ENCODE assay signal across 22 cellular contexts in genomic region chr13:45678282-45678681, GRCh38. TPM values are rescaled to one million over a fixed set of nuclear protein-coding genes. Genes with fewer than 3 reads are reported as not detected.
DNase-seq lines count a peak whose midpoint lies in the region; ATAC-seq and TF ChIP-seq lines count a peak whose summit lies in the region.
"Had no signal": no experiment of that assay in that cellular context is flagged by ENCODE, and none has a peak within 500 bp of the region (broad histone marks: within the 10 kb centered on the region; RNA-seq: fewer than 3 reads in every experiment).

No MANE protein-coding gene starts in this region.

- no peaks in the 10 kb centered on the region for H4K20me1 ChIP-seq in neural progenitor cell (ENCODE audit: low read depth)

- ATAC-seq in activated T-cell treated with anti-CD3 and anti-CD28 coated beads, Interleukin-2, amount 50 U/mL, for 4 hours = no peak
- ATAC-seq: Right ventricle myocardium inferior, T-cell had no signal

- peaks cover 6% of the 10 kb centered on the region for H3K9me3 Mint-ChIP-seq in neural progenitor cell
- H3K9me3 Mint-ChIP-seq in mesothelial cell of epicardium = no peaks in the 10 kb centered on the region
- H3K9me3 Mint-ChIP-seq in activated T-cell treated with anti-CD3 and anti-CD28 coated beads, Interleukin-2, amount 50 U/mL, for 4 hours = no peaks in the 10 kb centered on the region
- H3K9me3 Mint-ChIP-seq: T-cell had no signal

- TF ChIP-seq CTCF in neural progenitor cell (IDR thresholded peaks at IDR 0.05) (no peak), mesothelial cell of epicardium (IDR thresholded peaks at IDR 0.05; ENCODE audit: unreplicated experiment) (no peak)

- no peak overlapping the region for H3K4me3 Mint-ChIP-seq in neural progenitor cell
- no peak overlapping the region for H3K4me3 Mint-ChIP-seq in mesothelial cell of epicardium
- no peak overlapping the region for H3K4me3 Mint-ChIP-seq in activated T-cell treated with anti-CD3 and anti-CD28 coated beads, Interleukin-2, amount 50 U/mL, for 4 hours
- H3K4me3 Mint-ChIP-seq: B cell, T-cell had no signal

- H3K9me3 ChIP-seq in neural progenitor cell (ENCODE audit: low read depth) = no peaks in the 10 kb centered on the region
- H3K9me3 ChIP-seq: esophagus squamous epithelium had no signal

- no peaks in the 10 kb centered on the region for H3K79me2 ChIP-seq in neural progenitor cell (ENCODE audit: low read depth)

- H3K4me2 ChIP-seq in neural progenitor cell = no peak overlapping the region
- H3K4me2 ChIP-seq: smooth muscle cell had no signal

- no peaks in the 10 kb centered on the region for H3K36me3 ChIP-seq in neural progenitor cell
- H3K36me3 ChIP-seq: esophagus squamous epithelium had no signal

- H3K4me1 Mint-ChIP-seq in neural progenitor cell (peaks cover 48% of the 10 kb centered on the region), mesothelial cell of epicardium (peaks cover 27% of the 10 kb centered on the region)
- no peaks in the 10 kb centered on the region for H3K4me1 Mint-ChIP-seq in activated T-cell treated with anti-CD3 and anti-CD28 coated beads, Interleukin-2, amount 50 U/mL, for 4 hours (ENCODE audit: low read depth)
- H3K4me1 Mint-ChIP-seq: B cell had no signal

- H3K36me3 Mint-ChIP-seq in neural progenitor cell (peaks cover 2% of the 10 kb centered on the region), mesothelial cell of epicardium (no peaks in the 10 kb centered on the region)
- no peaks in the 10 kb centered on the region for H3K36me3 Mint-ChIP-seq in activated T-cell treated with anti-CD3 and anti-CD28 coated beads, Interleukin-2, amount 50 U/mL, for 4 hours (ENCODE audit: insufficient read depth)
- H3K36me3 Mint-ChIP-seq: T-cell had no signal

- peaks cover 11% of the 10 kb centered on the region for H3F3A ChIP-seq in neural progenitor cell (ENCODE audit: low read depth)

- no peak overlapping the region for H3K4me3 ChIP-seq in neural progenitor cell
- H3K4me3 ChIP-seq: esophagus squamous epithelium, smooth muscle cell had no signal

- H3K9ac ChIP-seq in neural progenitor cell = no peak overlapping the region

- no peak overlapping the region for H2AFZ ChIP-seq in neural progenitor cell (replicated peaks)

- H3K27ac Mint-ChIP-seq in neural progenitor cell = no peak overlapping the region
- H3K27ac Mint-ChIP-seq in mesothelial cell of epicardium = no peak overlapping the region
- H3K27ac Mint-ChIP-seq: B cell, T-cell had no signal

- H3K27me3 Mint-ChIP-seq in neural progenitor cell (ENCODE audit: insufficient read depth, low read depth) (peaks cover 8% of the 10 kb centered on the region), mesothelial cell of epicardium (ENCODE audit: low read depth) (no peaks in the 10 kb centered on the region)
- H3K27me3 Mint-ChIP-seq in activated T-cell treated with anti-CD3 and anti-CD28 coated beads, Interleukin-2, amount 50 U/mL, for 4 hours (ENCODE audit: low read depth) = no peaks in the 10 kb centered on the region

- H3K27me3 ChIP-seq in neural progenitor cell = peaks cover 4% of the 10 kb centered on the region

- peaks cover 25% of the 10 kb centered on the region for H3K4me1 ChIP-seq in neural progenitor cell
- H3K4me1 ChIP-seq: esophagus squamous epithelium had no signal

- no peak overlapping the region for H3K27ac ChIP-seq in neural progenitor cell
- H3K27ac ChIP-seq: 22Rv1, esophagus squamous epithelium had no signal

- DNase-seq in NCI-H1092 treated with DMSO at 0.1 percent for 48 hours (lab: John Stamatoyannopoulos, UW) (peak; percentile 6), NCI-H1092 (lab: John Stamatoyannopoulos, UW) (no peak), NCI-H187 (lab: John Stamatoyannopoulos, UW) (peak; percentile 32 to 37), SW480 (ENCODE audit: low spot score) (peak; percentile 19), neural progenitor cell (ENCODE audit: low spot score) (peak; percentile 21), mesothelial cell of epicardium (ENCODE audit: low spot score in 2 of 2, unreplicated experiment in 2 of 2) (no peak)
- no peak for DNase-seq in activated CD8-positive, alpha-beta memory T cell treated with anti-CD3 and anti-CD28 coated beads for 24 hours
- no peak for DNase-seq in activated T-cell treated with anti-CD3 and anti-CD28 coated beads, Interleukin-2, amount 50 U/mL, for 4 hours
- DNase-seq: activated naive CD4-positive, alpha-beta T cell; amygdala; central memory CD4-positive, alpha-beta T cell; esophagus squamous epithelium; mammary epithelial cell; stimulated activated CD4-positive, alpha-beta T cell treated with anti-CD3 and anti-CD28 coated beads, Interleukin-4, amount 100 ng/mL, for 4 hours; substantia nigra; T-cell had no signal

RNA-seq across cellular contexts. Expression of gene CBY2, which starts 23.8 kb away (rescaled TPM):
- total RNA-seq in neural progenitor cell (ENCODE audit: low replicate concordance) (0.31 TPM in 1 of 2 replicates, not detected in the other), mesothelial cell of epicardium (not detected in 3 replicates)
- total RNA-seq in activated T-cell treated with anti-CD3 and anti-CD28 coated beads, Interleukin-2, amount 50 U/mL, for 4 hours = not detected
- total RNA-seq: B cell, esophagus squamous epithelium, mammary epithelial cell, MCF 10A, pulmonary artery endothelial cell, Right ventricle myocardium inferior, smooth muscle cell had no signal

Comparison
In these comparisons a context has a peak if more than half of its experiments do, and no peak if none do; other contexts are left out.
1. DNase-seq: peak in NCI-H1092 treated with DMSO at 0.1 percent for 48 hours (single experiment), NCI-H187 (2 of 2), SW480 (single experiment) and neural progenitor cell (single experiment); none in NCI-H1092 (single experiment), activated CD8-positive, alpha-beta memory T cell treated with anti-CD3 and anti-CD28 coated beads for 24 hours (single experiment), mesothelial cell of epicardium (0 of 2) and activated T-cell treated with anti-CD3 and anti-CD28 coated beads, Interleukin-2, amount 50 U/mL, for 4 hours (single experiment).